ENCODE assay signal across 27 cellular contexts in the genomic region with DNA sequence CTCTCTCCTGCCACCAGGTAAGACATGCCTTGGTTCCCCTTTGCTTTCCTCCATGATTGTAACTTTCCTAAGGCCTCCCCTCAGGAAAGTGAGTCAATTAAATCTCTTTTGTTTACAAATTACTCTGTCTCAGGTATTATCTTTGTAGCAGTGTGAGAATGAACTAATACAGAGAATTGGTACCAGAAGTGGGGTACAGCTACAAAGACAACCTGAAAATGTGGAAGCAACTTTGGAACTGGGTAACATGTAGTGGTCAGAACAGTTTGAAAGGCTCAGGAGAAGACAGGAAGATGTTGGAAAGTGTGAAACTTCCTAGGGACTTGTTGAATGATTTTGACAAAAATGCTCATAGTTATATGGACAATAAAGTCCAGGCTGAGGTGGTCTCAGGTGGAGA.
"Had no signal": no experiment of that assay in that cellular context is flagged by ENCODE, and none has a peak within 500 bp of the region (broad histone marks: within the 10 kb centered on the region; RNA-seq: fewer than 3 reads in every experiment).

No MANE protein-coding gene starts in this region.

- H3K4me3 ChIP-seq: stomach, suprapubic skin, testis, thoracic aorta, thyroid gland, tibial artery, tibial nerve, transverse colon, upper lobe of left lung, upper lobe of right lung, uterus, vagina had no signal

- FAIRE-seq: urothelium cell line had no signal

- H3K4me1 ChIP-seq: stomach, suprapubic skin, testis, thyroid gland, tibial artery, tibial nerve, transverse colon, upper lobe of left lung, upper lobe of right lung, uterus, vagina had no signal

- H3K36me3 ChIP-seq: stomach, suprapubic skin, thoracic aorta, thyroid gland, tibial artery, tibial nerve, transverse colon, upper lobe of left lung, upper lobe of right lung, uterus, vagina had no signal

- H3K9me3 ChIP-seq: testis, thyroid gland, tibial artery, transverse colon, upper lobe of right lung, uterus, vagina had no signal

- H3K27me3 ChIP-seq: stomach, suprapubic skin, testis, thyroid gland, tibial artery, tibial nerve, transverse colon, upper lobe of left lung, upper lobe of right lung, uterus, vagina had no signal

- H3K27ac ChIP-seq: stomach, suprapubic skin, testis, thoracic aorta, thyroid gland, tibial artery, tibial nerve, transverse colon, upper lobe of left lung, upper lobe of right lung, uterus, vagina had no signal

- DNase-seq: stimulated activated CD4-positive, alpha-beta T cell treated with anti-CD3 and anti-CD28 coated beads, Interleukin-2, amount 100 ng/mL, for 48 hours; stimulated activated CD4-positive, alpha-beta T cell treated with anti-CD3 and anti-CD28 coated beads, Interleukin-4, amount 100 ng/mL, for 1 hour; stimulated activated CD4-positive, alpha-beta T cell treated with anti-CD3 and anti-CD28 coated beads, Interleukin-4, amount 100 ng/mL, for 24 hours; stimulated activated CD4-positive, alpha-beta T cell treated with anti-CD3 and anti-CD28 coated beads, Interleukin-4, amount 100 ng/mL, for 4 hours; stimulated activated CD8-positive, alpha-beta memory T cell treated with anti-CD3 and anti-CD28 coated beads, Interleukin-4, amount 100 ng/mL, for 48 hours; stimulated activated naive B cell treated with anti-CD40 and anti-IgM and Interleukin-4, amounts not matched to agents 10 μg/mL and 1 μg/mL and 100 μg/mL, for 72 hours; stimulated activated naive CD4-positive, alpha-beta T cell; stimulated activated naive CD4-positive, alpha-beta T cell treated with Interleukin-2 at 50 U/mL for 16 hours; stimulated activated naive CD8-positive, alpha-beta T cell treated with anti-CD3 and anti-CD28 coated beads, Interleukin-15, amount 100 ng/mL, for 72 hours; stimulated activated naive CD8-positive, alpha-beta T cell treated with anti-CD3 and anti-CD28 coated beads, Interleukin-15, Interleukin-2, amounts not matched to agents 100 U/mL and 50 U/mL, for 24 hours; stomach; substantia nigra; testis; thyroid gland; tibial artery; transverse colon; trophoblast cell; upper lobe of left lung; upper lobe of right lung; uterus had no signal

- ATAC-seq: stimulated activated effector memory CD8-positive, alpha-beta T cell treated with anti-CD3 and anti-CD28 coated beads, Interleukin-12 subunit alpha, Interleukin-12 subunit beta, amount 100 ng/mL, for 72 hours; stimulated activated memory B cell treated with anti-CD40 and anti-IgM and Interleukin-4, amounts not matched to agents 10 μg/mL and 1 μg/mL and 100 μg/mL, for 72 hours; stimulated activated naive B cell treated with anti-CD40 and anti-IgM and Interleukin-4, amounts not matched to agents 10 μg/mL and 1 μg/mL and 100 μg/mL, for 72 hours; stimulated activated naive CD8-positive, alpha-beta T cell treated with anti-CD3 and anti-CD28 coated beads, Interleukin-15, amount 100 ng/mL, for 72 hours; stimulated activated naive CD8-positive, alpha-beta T cell treated with anti-CD3 and anti-CD28 coated beads, Interleukin-15, Interleukin-2, amounts not matched to agents 100 U/mL and 50 U/mL, for 24 hours; upper lobe of right lung had no signal
